Comparison of ENCODE assay signal across 16 cellular contexts in the genomic region with DNA sequence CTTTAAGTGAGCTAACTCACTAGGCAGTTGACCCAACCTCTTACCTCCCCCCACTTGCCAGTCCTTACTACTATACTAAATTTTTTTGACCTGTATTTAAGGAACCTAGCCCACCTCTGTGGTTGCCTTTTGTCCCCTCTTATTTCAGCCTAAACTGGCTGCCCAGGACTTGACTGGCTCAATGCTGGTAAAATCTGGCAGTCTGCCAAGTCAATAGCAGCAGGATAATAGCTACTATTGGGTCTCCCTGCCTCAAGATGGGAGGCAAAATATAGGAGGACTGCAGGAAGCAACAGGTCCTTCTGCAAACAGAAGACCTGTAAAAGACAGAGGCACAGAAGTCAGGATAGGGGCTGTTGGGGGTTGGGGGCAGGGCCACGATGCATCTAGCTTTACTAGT.
A peak's percentile ranks its signal among the peaks of the same experiment; 100 is the strongest.
DNase-seq lines count a peak whose midpoint lies in the region; ATAC-seq and TF ChIP-seq lines count a peak whose summit lies in the region.
"Had no signal": no experiment of that assay in that cellular context is flagged by ENCODE, and none has a peak within 500 bp of the region (broad histone marks: within the 10 kb centered on the region; RNA-seq: fewer than 3 reads in every experiment).

No MANE protein-coding gene starts in this region.

- H3K4me3 ChIP-seq in dorsolateral prefrontal cortex = no peak overlapping the region
- H3K4me3 ChIP-seq: BLaER1 treated with 17β-estradiol and CSF1 and Interleukin-3, amounts not matched to agents 10 nM and 100 nM; GM12878; Peyer's patch had no signal

- no peak overlapping the region for H3K27ac ChIP-seq in dorsolateral prefrontal cortex
- H3K27ac ChIP-seq: BLaER1 treated with 17β-estradiol and CSF1 and Interleukin-3, amounts not matched to agents 10 nM and 100 nM; Peyer's patch had no signal

- no peak for TF ChIP-seq CTCF in dorsolateral prefrontal cortex (IDR thresholded peaks at IDR 0.05 in 54 of 56, conservative IDR thresholded peaks at IDR 0.05 in 2 of 56; ENCODE audit: low read depth in 1 of 56, partially characterized antibody in 56 of 56)

- H3K27me3 ChIP-seq in dorsolateral prefrontal cortex = peaks cover 0 to 36% (median 2%) of the 10 kb centered on the region in 45 donors
- H3K27me3 ChIP-seq: BLaER1 treated with 17β-estradiol and CSF1 and Interleukin-3, amounts not matched to agents 10 nM and 100 nM; Peyer's patch had no signal

- intact Hi-C loops in dorsolateral prefrontal cortex (cut with DNase I) = no loop called here

- DNase-seq in NCI-H2227 (lab: John Stamatoyannopoulos, UW; ENCODE audit: unreplicated experiment) = peak; percentile 1
- DNase-seq in NCI-H2227 treated with DMSO at 0.1 percent for 48 hours (lab: John Stamatoyannopoulos, UW) = no peak
- peak; percentile 42 for DNase-seq in D341Med (ENCODE audit: low spot score)
- peak; percentile 77 for DNase-seq in NCI-H1105 treated with DMSO at 0.1 percent for 48 hours (lab: John Stamatoyannopoulos, UW)
- peak; percentile 86 for DNase-seq in NCI-H82 treated with DMSO at 0.1 percent for 48 hours (lab: John Stamatoyannopoulos, UW; ENCODE audit: unreplicated experiment)
- no peak for DNase-seq in dedifferentiated amniotic fluid mesenchymal stem cell (ENCODE audit: extremely low spot score)
- no peak for DNase-seq in dorsolateral prefrontal cortex
- DNase-seq: KG1, MV-4-11, NCI-H1694, NCI-H2081 treated with DMSO at 0.1 percent for 48 hours, NCI-H446 treated with DMSO at 0.1 percent for 48 hours, Peyer's patch had no signal

- ATAC-seq in GM21423 (IDR thresholded peaks at IDR 0.05; ENCODE audit: unreplicated experiment) = no peak
- ATAC-seq: GM12878 had no signal

Comparison
In these comparisons a context has a peak if more than half of its experiments do, and no peak if none do; other contexts are left out.
1. DNase-seq: peak in NCI-H2227 (single experiment), D341Med (single experiment), NCI-H1105 treated with DMSO at 0.1 percent for 48 hours (single experiment) and NCI-H82 treated with DMSO at 0.1 percent for 48 hours (single experiment); none in NCI-H2227 treated with DMSO at 0.1 percent for 48 hours (single experiment), dedifferentiated amniotic fluid mesenchymal stem cell (single experiment) and dorsolateral prefrontal cortex (0 of 10).